ENCODE assay signal across 10 cellular contexts in the genomic region with DNA sequence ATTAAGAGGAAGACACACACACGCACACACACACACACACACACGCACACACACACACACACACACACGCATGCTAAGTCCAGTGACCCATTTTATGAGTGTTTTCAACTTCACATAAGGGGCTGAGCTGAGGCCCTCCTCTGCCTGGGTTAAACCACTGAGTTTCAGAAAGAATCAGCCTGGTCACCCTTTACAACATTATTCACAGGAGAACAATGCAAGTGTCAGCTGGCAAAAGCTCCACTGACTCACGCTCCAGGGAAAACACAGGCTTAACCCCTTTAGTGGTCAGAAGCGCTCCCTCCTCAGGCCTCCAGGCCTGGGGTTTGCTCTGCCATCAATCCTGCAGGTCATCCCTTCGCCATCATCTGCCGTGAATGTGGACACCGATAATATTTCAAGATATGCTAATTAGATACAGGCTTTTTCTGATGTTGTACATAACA. TPM values are rescaled to one million over a fixed set of nuclear protein-coding genes. Genes with fewer than 3 reads are reported as not detected.
DNase-seq lines count a peak whose midpoint lies in the region; ATAC-seq and TF ChIP-seq lines count a peak whose summit lies in the region.
"Had no signal": no experiment of that assay in that cellular context is flagged by ENCODE, and none has a peak within 500 bp of the region (broad histone marks: within the 10 kb centered on the region; RNA-seq: fewer than 3 reads in every experiment).

No MANE protein-coding gene starts in this region.

- TF ChIP-seq CTCF in epithelial cell of proximal tubule (conservative IDR thresholded peaks at IDR 0.05; ENCODE audit: low read depth, low read length) (peak; percentile 17), vagina (IDR thresholded peaks at IDR 0.05) (no peak)

- peak overlapping the region; percentile 91 for H3K27ac Mint-ChIP-seq in activated T-cell treated with anti-CD3 and anti-CD28 coated beads, Interleukin-2, amount 50 U/mL, for 72 hours
- H3K27ac Mint-ChIP-seq in activated T-cell treated with anti-CD3 and anti-CD28 coated beads, Interleukin-2, amount 50 U/mL, for 24 hours, result no peak overlapping the region
- H3K27ac Mint-ChIP-seq: dendritic cell treated with granulocyte-macrophage colony-stimulating factor and Interleukin-4, amounts not matched to agents 40 ng/mL and 50 ng/mL, for 4 days had no signal

- peak; percentile 32 to 86 for ATAC-seq in activated T-cell treated with anti-CD3 and anti-CD28 coated beads, Interleukin-2, amount 50 U/mL, for 72 hours (replicated peaks in 1 of 2)
- ATAC-seq in GM21367 (IDR thresholded peaks at IDR 0.05; ENCODE audit: unreplicated experiment), result no peak

- intact Hi-C loops in vagina (cut with DNase I), result no loop called here

- peak in 1 of 2 donors; percentile 16 for DNase-seq in activated T-cell treated with anti-CD3 and anti-CD28 coated beads, Interleukin-2, amount 50 U/mL, for 72 hours
- DNase-seq in activated T-cell treated with anti-CD3 and anti-CD28 coated beads, Interleukin-2, amount 50 U/mL, for 24 hours, result no peak
- DNase-seq in epithelial cell of proximal tubule (ENCODE audit: low read depth) (peak; percentile 96), vagina (ENCODE audit: extremely low spot score in 2 of 2) (no peak), NCI-H2196 (lab: John Stamatoyannopoulos, UW; ENCODE audit: unreplicated experiment) (no peak)
- no peak for DNase-seq in effector memory CD4-positive, alpha-beta T cell
- DNase-seq: CD4-positive, CD25-positive, alpha-beta regulatory T cell had no signal

- peaks cover 10% of the 10 kb centered on the region for H3K4me1 Mint-ChIP-seq in activated T-cell treated with anti-CD3 and anti-CD28 coated beads, Interleukin-2, amount 50 U/mL, for 72 hours (ENCODE audit: low read depth)
- peaks cover 12% of the 10 kb centered on the region for H3K4me1 Mint-ChIP-seq in activated T-cell treated with anti-CD3 and anti-CD28 coated beads, Interleukin-2, amount 50 U/mL, for 24 hours (ENCODE audit: low read depth)

- H3K27me3 Mint-ChIP-seq in activated T-cell treated with anti-CD3 and anti-CD28 coated beads, Interleukin-2, amount 50 U/mL, for 72 hours (ENCODE audit: low read depth), result no peaks in the 10 kb centered on the region
- H3K27me3 Mint-ChIP-seq in activated T-cell treated with anti-CD3 and anti-CD28 coated beads, Interleukin-2, amount 50 U/mL, for 24 hours, result no peaks in the 10 kb centered on the region
- H3K27me3 Mint-ChIP-seq: CD4-positive, CD25-positive, alpha-beta regulatory T cell; dendritic cell treated with granulocyte-macrophage colony-stimulating factor and Interleukin-4, amounts not matched to agents 40 ng/mL and 50 ng/mL, for 4 days had no signal

- H3K4me1 ChIP-seq in muscle layer of duodenum (ENCODE audit: control insufficient read depth in 1 of 2, insufficient read depth in 2 of 2, low read length in 2 of 2) (peaks cover 16 to 32% of the 10 kb centered on the region in 2 donors), vagina (peaks cover 31% of the 10 kb centered on the region)
- H3K4me1 ChIP-seq in effector memory CD4-positive, alpha-beta T cell (ENCODE audit: control insufficient read depth, insufficient read depth, low read length, poor library complexity, severe bottlenecking), result no peaks in the 10 kb centered on the region

- H3K36me3 Mint-ChIP-seq in activated T-cell treated with anti-CD3 and anti-CD28 coated beads, Interleukin-2, amount 50 U/mL, for 72 hours (ENCODE audit: insufficient read depth in 2 of 2), result peaks cover 2 to 8% of the 10 kb centered on the region in 2 donors
- H3K36me3 Mint-ChIP-seq in activated T-cell treated with anti-CD3 and anti-CD28 coated beads, Interleukin-2, amount 50 U/mL, for 24 hours (ENCODE audit: low read depth), result peaks cover 82% of the 10 kb centered on the region

- H3K4me3 ChIP-seq in epithelial cell of proximal tubule (ENCODE audit: low read depth, low read length) (no peak overlapping the region), muscle layer of duodenum (ENCODE audit: low read depth in 1 of 2, low read length in 2 of 2) (no peak overlapping the region), vagina (no peak overlapping the region)
- H3K4me3 ChIP-seq in effector memory CD4-positive, alpha-beta T cell (ENCODE audit: insufficient read depth, low read depth, low read length, poor library complexity, severe bottlenecking), result no peak overlapping the region

- H3K9me3 Mint-ChIP-seq in activated T-cell treated with anti-CD3 and anti-CD28 coated beads, Interleukin-2, amount 50 U/mL, for 72 hours, result no peaks in the 10 kb centered on the region
- no peaks in the 10 kb centered on the region for H3K9me3 Mint-ChIP-seq in activated T-cell treated with anti-CD3 and anti-CD28 coated beads, Interleukin-2, amount 50 U/mL, for 24 hours
- H3K9me3 Mint-ChIP-seq: CD4-positive, CD25-positive, alpha-beta regulatory T cell; dendritic cell treated with granulocyte-macrophage colony-stimulating factor and Interleukin-4, amounts not matched to agents 40 ng/mL and 50 ng/mL, for 4 days had no signal

- TF ChIP-seq POLR2A in vagina (IDR thresholded peaks at IDR 0.05), result no peak

- H3K9me3 ChIP-seq in muscle layer of duodenum (ENCODE audit: control insufficient read depth in 1 of 2, low read length in 2 of 2), result no peaks in the 10 kb centered on the region
- H3K9me3 ChIP-seq in vagina, result no peaks in the 10 kb centered on the region
- no peaks in the 10 kb centered on the region for H3K9me3 ChIP-seq in effector memory CD4-positive, alpha-beta T cell (ENCODE audit: control insufficient read depth, low read length)

- peaks cover 9 to 48% of the 10 kb centered on the region in 2 donors for H3K36me3 ChIP-seq in muscle layer of duodenum (ENCODE audit: control insufficient read depth in 1 of 2, insufficient read depth in 2 of 2, low read length in 2 of 2)
- peaks cover 0 to 16% of the 10 kb centered on the region in 2 donors for H3K36me3 ChIP-seq in vagina
- peaks cover 33% of the 10 kb centered on the region for H3K36me3 ChIP-seq in effector memory CD4-positive, alpha-beta T cell (ENCODE audit: control insufficient read depth, insufficient read depth, low read length)

- H3K27ac ChIP-seq in muscle layer of duodenum (ENCODE audit: low read length) (peak overlapping the region; percentile 47), vagina (peak overlapping the region; percentile 84)
- no peak overlapping the region for H3K27ac ChIP-seq in effector memory CD4-positive, alpha-beta T cell (ENCODE audit: insufficient read depth, low read length, poor library complexity, severe bottlenecking)

- H3K4me3 Mint-ChIP-seq in activated T-cell treated with anti-CD3 and anti-CD28 coated beads, Interleukin-2, amount 50 U/mL, for 72 hours, result peak overlapping the region in 1 of 2 donors; percentile 65
- H3K4me3 Mint-ChIP-seq in activated T-cell treated with anti-CD3 and anti-CD28 coated beads, Interleukin-2, amount 50 U/mL, for 24 hours, result no peak overlapping the region
- H3K4me3 Mint-ChIP-seq: dendritic cell treated with granulocyte-macrophage colony-stimulating factor and Interleukin-4, amounts not matched to agents 40 ng/mL and 50 ng/mL, for 4 days had no signal

- H3K27me3 ChIP-seq in muscle layer of duodenum (ENCODE audit: low read depth, low read length) (no peaks in the 10 kb centered on the region), vagina (no peaks in the 10 kb centered on the region)
- no peaks in the 10 kb centered on the region for H3K27me3 ChIP-seq in effector memory CD4-positive, alpha-beta T cell (replicated peaks; ENCODE audit: control insufficient read depth, insufficient read depth, low read length, poor library complexity, severe bottlenecking)

RNA-seq across cellular contexts. Expression of gene ACOX3, which starts 46.9 kb away (rescaled TPM):
- total RNA-seq in activated T-cell treated with anti-CD3 and anti-CD28 coated beads, Interleukin-2, amount 50 U/mL, for 72 hours, result 10 to 100 TPM; 22.2 to 31.2 TPM
- total RNA-seq in epithelial cell of proximal tubule (10.5 and 16.0 TPM in 2 replicates), vagina (46.9 TPM)

RNA-seq across cellular contexts. Expression of gene TRMT44, which starts 47.0 kb away (rescaled TPM):
- 10 to 100 TPM; 26.7 TPM for total RNA-seq in activated T-cell treated with anti-CD3 and anti-CD28 coated beads, Interleukin-2, amount 50 U/mL, for 72 hours
- total RNA-seq in epithelial cell of proximal tubule (17.8 and 17.9 TPM in 2 replicates), vagina (19.2 TPM)
